In genomic region chr16:11405331-11406176, GRCh38 we compare ENCODE assay signal across 9 cellular contexts.
DNase-seq lines count a peak whose midpoint lies in the region; ATAC-seq and TF ChIP-seq lines count a peak whose summit lies in the region.
"Had no signal": no experiment of that assay in that cellular context is flagged by ENCODE, and none has a peak within 500 bp of the region (broad histone marks: within the 10 kb centered on the region; RNA-seq: fewer than 3 reads in every experiment).

No MANE protein-coding gene starts in this region.

- POLR2A ChIA-PET in activated CD8-positive, alpha-beta T cell treated with anti-CD3 and anti-CD28 coated beads, Interleukin-2, amount 10 ng/mL, durations not matched to agents 7 days and 5 days (lab: Charles Lee) = no interaction called here

- H3K4me3 ChIP-seq in GM06990 (replicated peaks; ENCODE audit: low read depth, low read length) (no peak overlapping the region), fibroblast of lung (replicated peaks in 1 of 4; ENCODE audit: control extremely low read depth in 1 of 4, insufficient read depth in 1 of 4, low read depth in 3 of 4, low read length in 4 of 4) (no peak overlapping the region)

- peak; percentile 48 for ATAC-seq in activated CD8-positive, alpha-beta T cell treated with anti-CD3 and anti-CD28 coated beads, Interleukin-2, amount 10 ng/mL, durations not matched to agents 7 days and 5 days
- ATAC-seq in HG03520 (IDR thresholded peaks at IDR 0.05; ENCODE audit: unreplicated experiment) = no peak
- no peak for ATAC-seq in HG02571 (IDR thresholded peaks at IDR 0.05; ENCODE audit: unreplicated experiment)

- peak; percentile 75 for TF ChIP-seq CTCF in GM06990 (IDR thresholded peaks at IDR 0.05; ENCODE audit: insufficient read depth, low read length, poor library complexity, severe bottlenecking)
- peak; percentile 63 to 68 for TF ChIP-seq CTCF in fibroblast of lung (conservative IDR thresholded peaks at IDR 0.05 in 1 of 2, IDR thresholded peaks at IDR 0.05 in 1 of 2; ENCODE audit: low read depth in 1 of 2, low read length in 2 of 2)

- DNase-seq in GM06990 (ENCODE audit: extremely low read depth, insufficient read length) = no peak
- peak; percentile 7 for DNase-seq in MV-4-11 (lab: John Stamatoyannopoulos, UW)
- DNase-seq in activated CD8-positive, alpha-beta T cell treated with anti-CD3 and anti-CD28 coated beads, Interleukin-2, amount 10 ng/mL, durations not matched to agents 7 days and 5 days = peak; percentile 78
- peak in 1 of 2 donors; percentile 13 for DNase-seq in fibroblast of lung (ENCODE audit: low read depth in 2 of 2)
- peak; percentile 42 for DNase-seq in stimulated activated CD4-positive, alpha-beta T cell treated with anti-CD3 and anti-CD28 coated beads, Interleukin-1b, Interleukin-23, amount 100 ng/mL, for 48 hours
- DNase-seq in effector CD4-positive, alpha-beta T cell = no peak

- CTCF ChIA-PET in activated CD8-positive, alpha-beta T cell treated with anti-CD3 and anti-CD28 coated beads, Interleukin-2, amount 10 ng/mL, durations not matched to agents 7 days and 5 days (lab: Charles Lee) = interaction anchor here (1.0 to 9.1 kb wide), 18 partner anchors 8 to 662 kb away, joined by 3 to 60 read pairs (median 7); no protein-coding TSS in a partner anchor

- H3K4me1 ChIP-seq in fibroblast of lung (ENCODE audit: control insufficient read depth, extremely low read depth, insufficient read depth, low read length) = no peaks in the 10 kb centered on the region
- H3K4me1 ChIP-seq: parathyroid adenoma had no signal

- H3K9me3 ChIP-seq in fibroblast of lung (ENCODE audit: control insufficient read depth, insufficient read depth, low read depth, low read length) = no peaks in the 10 kb centered on the region

- H2AFZ ChIP-seq in fibroblast of lung (ENCODE audit: low read length) = no peak overlapping the region
- H2AFZ ChIP-seq: parathyroid adenoma had no signal

- H3K27me3 ChIP-seq in GM06990 (replicated peaks; ENCODE audit: control insufficient read depth, insufficient read depth, low read length) (no peaks in the 10 kb centered on the region; the same call in 1 of the 2 replicates), fibroblast of lung (ENCODE audit: control insufficient read depth, insufficient read depth, low read length) (no peaks in the 10 kb centered on the region)

- no peaks in the 10 kb centered on the region for H3K79me2 ChIP-seq in fibroblast of lung (ENCODE audit: control insufficient read depth, insufficient read depth, low read length)
- H3K79me2 ChIP-seq: parathyroid adenoma had no signal

- no peak overlapping the region for H3K4me2 ChIP-seq in fibroblast of lung (ENCODE audit: extremely low read depth, insufficient read depth, low read length)

- no peak overlapping the region for H3K27ac ChIP-seq in fibroblast of lung (ENCODE audit: insufficient read depth, low read length)
- H3K27ac ChIP-seq: parathyroid adenoma had no signal

- no peaks in the 10 kb centered on the region for H3K27me3 Mint-ChIP-seq in activated CD8-positive, alpha-beta T cell treated with anti-CD3 and anti-CD28 coated beads, Interleukin-2, amount 10 ng/mL, durations not matched to agents 7 days and 5 days (ENCODE audit: low read depth)

- H3K27ac Mint-ChIP-seq in activated CD8-positive, alpha-beta T cell treated with anti-CD3 and anti-CD28 coated beads, Interleukin-2, amount 10 ng/mL, durations not matched to agents 7 days and 5 days = no peak overlapping the region

- H3K4me3 Mint-ChIP-seq in activated CD8-positive, alpha-beta T cell treated with anti-CD3 and anti-CD28 coated beads, Interleukin-2, amount 10 ng/mL, durations not matched to agents 7 days and 5 days = no peak overlapping the region

- H3K4me1 Mint-ChIP-seq in activated CD8-positive, alpha-beta T cell treated with anti-CD3 and anti-CD28 coated beads, Interleukin-2, amount 10 ng/mL, durations not matched to agents 7 days and 5 days (ENCODE audit: low read depth) = peaks cover 2% of the 10 kb centered on the region

- peak overlapping the region; percentile 7 for H3K9ac ChIP-seq in fibroblast of lung (ENCODE audit: insufficient read depth, low read length)
- H3K9ac ChIP-seq: parathyroid adenoma had no signal

- H3K36me3 ChIP-seq in GM06990 (ENCODE audit: control insufficient read depth, insufficient read depth, low read length) = no peaks in the 10 kb centered on the region
- H3K36me3 ChIP-seq in fibroblast of lung (ENCODE audit: control insufficient read depth, insufficient read depth, low read length) = no peaks in the 10 kb centered on the region

- no peaks in the 10 kb centered on the region for H3K36me3 Mint-ChIP-seq in activated CD8-positive, alpha-beta T cell treated with anti-CD3 and anti-CD28 coated beads, Interleukin-2, amount 10 ng/mL, durations not matched to agents 7 days and 5 days (ENCODE audit: low read depth)

- H4K20me1 ChIP-seq in fibroblast of lung (ENCODE audit: control insufficient read depth, extremely low read depth, insufficient read depth, low read length) = no peaks in the 10 kb centered on the region

- H3K9me3 Mint-ChIP-seq in activated CD8-positive, alpha-beta T cell treated with anti-CD3 and anti-CD28 coated beads, Interleukin-2, amount 10 ng/mL, durations not matched to agents 7 days and 5 days (ENCODE audit: insufficient read depth) = no peaks in the 10 kb centered on the region

Comparison
In these comparisons a context has a peak if more than half of its experiments do, and no peak if none do; other contexts are left out.
1. DNase-seq: peak in MV-4-11 (single experiment), activated CD8-positive, alpha-beta T cell treated with anti-CD3 and anti-CD28 coated beads, Interleukin-2, amount 10 ng/mL, durations not matched to agents 7 days and 5 days (single experiment) and stimulated activated CD4-positive, alpha-beta T cell treated with anti-CD3 and anti-CD28 coated beads, Interleukin-1b, Interleukin-23, amount 100 ng/mL, for 48 hours (single experiment); none in GM06990 (single experiment) and effector CD4-positive, alpha-beta T cell (single experiment).